ENCODE assay signal across 8 cellular contexts in the genomic region with DNA sequence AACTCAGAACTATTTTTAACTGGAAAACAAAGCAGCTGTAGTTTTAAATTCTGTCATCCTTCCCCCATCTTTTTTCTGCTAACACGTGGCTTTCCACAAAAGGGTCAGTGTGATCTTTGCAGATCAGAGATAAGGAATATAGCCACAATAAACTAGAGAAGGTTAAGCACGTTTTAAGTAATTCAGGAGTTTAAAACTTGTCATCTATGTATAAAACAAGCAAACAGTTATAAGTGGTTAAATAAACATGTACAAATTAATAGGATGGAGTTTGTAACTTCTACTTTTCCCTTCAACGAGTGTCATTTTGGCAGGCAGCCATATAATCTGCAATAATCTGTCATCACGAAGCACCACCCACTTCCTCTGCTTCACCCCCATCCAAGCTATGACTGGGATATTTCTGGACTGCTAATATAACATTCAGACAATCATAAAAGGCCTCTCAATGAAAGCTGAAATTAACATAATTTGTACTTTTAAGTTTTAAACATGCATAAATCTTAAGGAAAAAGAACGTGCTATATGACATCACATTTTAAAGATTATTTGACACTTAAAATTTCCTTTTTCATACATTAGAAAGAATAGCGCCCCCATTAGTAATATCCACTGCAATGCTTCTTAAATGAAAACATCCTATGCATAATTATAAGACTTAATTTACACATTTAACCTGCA. TPM values are rescaled to one million over a fixed set of nuclear protein-coding genes. Genes with fewer than 3 reads are reported as not detected.
DNase-seq lines count a peak whose midpoint lies in the region; ATAC-seq, FAIRE-seq and TF ChIP-seq lines count a peak whose summit lies in the region.

No MANE protein-coding gene starts in this region.

- H3K27ac ChIP-seq in SJSA1, result peak overlapping the region; percentile 25; the same call in 1 of the 2 replicates
- H3K27ac ChIP-seq in liver (ENCODE audit: low read depth in 1 of 2, low read length in 2 of 2), result peak overlapping the region; percentile 66 to 71
- H3K27ac ChIP-seq in thoracic aorta, result no peak overlapping the region

- FAIRE-seq in GM18507 (lab: Jason Lieb, UNC), result peak; percentile 84
- FAIRE-seq in bronchial epithelial cell (lab: Jason Lieb, UNC), result no peak

- 25% methylated on average over 6 of the region's 6 CpGs for WGBS in liver

- no peak overlapping the region for H3K4me3 ChIP-seq in SJSA1
- H3K4me3 ChIP-seq in bronchial epithelial cell (ENCODE audit: low read depth, low read length), result no peak overlapping the region
- H3K4me3 ChIP-seq in liver (ENCODE audit: low read depth in 1 of 3, low read length in 3 of 3), result peak overlapping the region in 1 of 3 donors; percentile 20
- H3K4me3 ChIP-seq in thoracic aorta, result peak overlapping the region; percentile 17

- no peak for TF ChIP-seq RAD21 in liver (IDR thresholded peaks at IDR 0.05)

- H3K27me3 ChIP-seq in SJSA1 (replicated peaks) (no peaks in the 10 kb centered on the region), bronchial epithelial cell (ENCODE audit: control insufficient read depth, insufficient read depth, low read length) (no peaks in the 10 kb centered on the region), liver (ENCODE audit: control insufficient read depth in 4 of 4, insufficient read depth in 4 of 4, low read length in 3 of 4) (no peaks in the 10 kb centered on the region), thoracic aorta (replicated peaks; ENCODE audit: insufficient read depth) (no peaks in the 10 kb centered on the region)

- ATAC-seq in HG03175 (IDR thresholded peaks at IDR 0.05; ENCODE audit: unreplicated experiment) (peak; percentile 67), thoracic aorta (ENCODE audit: insufficient number of reproducible peaks, low FRiP score, low read depth) (peak; percentile 58)

- H3K4me1 ChIP-seq in SJSA1 (replicated peaks) (peaks cover 40% of the 10 kb centered on the region), liver (ENCODE audit: control insufficient read depth in 4 of 4, insufficient read depth in 4 of 4, low read length in 3 of 4) (peaks cover 4 to 36% (median 24%) of the 10 kb centered on the region in 4 donors), thoracic aorta (ENCODE audit: control insufficient read depth in 1 of 2, low read depth in 2 of 2) (peaks cover 11 to 18% of the 10 kb centered on the region in 2 donors)

- H3K36me3 ChIP-seq in SJSA1 (0 out of 2 replicates have a peak, but pooled peaks cover 6% of the 10 kb centered on the region), bronchial epithelial cell (ENCODE audit: control insufficient read depth, insufficient read depth, low read length) (no peaks in the 10 kb centered on the region), liver (ENCODE audit: control insufficient read depth in 4 of 4, insufficient read depth in 3 of 4, low read depth in 1 of 4, low read length in 3 of 4) (no peaks in the 10 kb centered on the region), thoracic aorta (no peaks in the 10 kb centered on the region)

- no peak overlapping the region for H3K9ac ChIP-seq in liver (ENCODE audit: low read depth in 1 of 2, low read length in 2 of 2)

- TF ChIP-seq CTCF in bronchial epithelial cell (IDR thresholded peaks at IDR 0.05; ENCODE audit: insufficient read depth, low read length, severe bottlenecking), result no peak
- TF ChIP-seq CTCF in liver (IDR thresholded peaks at IDR 0.05; ENCODE audit: low read depth, low read length, missing input control), result no peak
- no peak for TF ChIP-seq CTCF in thoracic aorta (IDR thresholded peaks at IDR 0.05)

- DNase-seq in A172 (ENCODE audit: low spot score) (peak; percentile 36), GM18507 (ENCODE audit: extremely low spot score, insufficient read length, low read depth) (no peak), SJSA1 (ENCODE audit: low read depth in 1 of 2, low spot score in 2 of 2) (peak in 1 of 2 experiments; percentile 32), bronchial epithelial cell (ENCODE audit: low read depth) (peak; percentile 65), thoracic aorta (ENCODE audit: low spot score) (no peak), NCI-H2171 treated with DMSO at 0.1 percent for 48 hours (lab: John Stamatoyannopoulos, UW) (no peak)

- H3K9me3 ChIP-seq in SJSA1 (replicated peaks) (peaks cover 6% of the 10 kb centered on the region; the same call in 1 of the 2 replicates), liver (ENCODE audit: control insufficient read depth in 4 of 4, low read length in 3 of 4) (no peaks in the 10 kb centered on the region), thoracic aorta (no peaks in the 10 kb centered on the region)

TF ChIP-seq in liver, 16 proteins besides CTCF, POLR2A, EP300 and RAD21:
- TF ChIP-seq JUND (IDR thresholded peaks at IDR 0.05) (no peak), YY1 (IDR thresholded peaks at IDR 0.05) (peak; percentile 64), RXRA (IDR thresholded peaks at IDR 0.05) (peak in 1 of 2 donors; percentile 20)

RNA-seq across cellular contexts. Expression of gene TAOK3, which starts 15.2 kb away (rescaled TPM):
- total RNA-seq in A172 (2014; rRNA removed; shearing (Covaris generic)), result 18.3 and 24.1 TPM in 2 replicates
- 10.5 and 16.0 TPM in 2 replicates for total RNA-seq in SJSA1 (2014; rRNA removed; shearing (Covaris generic))
- total RNA-seq in bronchial epithelial cell (25.3 and 34.3 TPM in 2 replicates), liver (10 to 100 TPM; 13.6 to 28.6 TPM), thoracic aorta (10 to 100 TPM; 52.3 to 59.6 TPM)
- polyA plus RNA-seq in liver, result 10 to 100 TPM in 1 of 2 donors, 1 to 10 TPM in 1; 6.7 to 25.3 TPM

RNA-seq across cellular contexts. Expression of gene SUDS3, which starts 18.9 kb away (rescaled TPM):
- 26.5 and 56.3 TPM in 2 replicates for total RNA-seq in A172 (2014; rRNA removed; shearing (Covaris generic))
- total RNA-seq in SJSA1 (2014; rRNA removed; shearing (Covaris generic)), result 31.1 and 42.8 TPM in 2 replicates
- 32.9 and 44.0 TPM in 2 replicates for total RNA-seq in bronchial epithelial cell
- 10 to 100 TPM; 17.4 to 22.8 TPM for total RNA-seq in liver
- polyA plus RNA-seq in liver, result 1 to 10 TPM; 6.7 to 7.2 TPM
- total RNA-seq in thoracic aorta, result 10 to 100 TPM; 46.2 to 48.2 TPM

Comparison
In these comparisons a context has a peak if more than half of its experiments do, and no peak if none do; other contexts are left out.
1. DNase-seq: peak in A172 (single experiment) and bronchial epithelial cell (single experiment); none in GM18507 (single experiment), thoracic aorta (single experiment) and NCI-H2171 treated with DMSO at 0.1 percent for 48 hours (single experiment).
2. H3K27ac ChIP-seq: peak in SJSA1 (single experiment) and liver (2 of 2); none in thoracic aorta (0 of 2).